Comparison of ENCODE assay signal across 10 cellular contexts in the genomic region with DNA sequence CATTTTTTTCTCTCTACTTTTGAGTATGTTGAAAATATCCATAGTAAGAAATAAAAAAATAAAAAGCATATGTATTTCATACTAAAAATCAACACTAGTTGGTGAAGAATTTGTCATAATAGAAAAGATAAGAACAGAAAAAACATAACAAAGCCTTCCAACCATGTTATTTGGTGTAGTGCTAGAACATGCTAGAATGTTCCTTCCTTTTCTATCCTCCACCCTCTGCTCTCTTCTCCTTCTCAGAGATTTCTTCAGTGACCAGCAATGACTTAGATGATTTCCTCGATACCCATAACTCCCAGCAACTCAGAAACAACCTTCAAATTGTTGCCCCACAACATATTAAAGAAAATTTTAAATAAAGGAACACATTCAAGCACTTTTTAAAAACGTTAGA. TPM values are rescaled to one million over a fixed set of nuclear protein-coding genes. Genes with fewer than 3 reads are reported as not detected.
DNase-seq lines count a peak whose midpoint lies in the region; ATAC-seq and TF ChIP-seq lines count a peak whose summit lies in the region.
"Had no signal": no experiment of that assay in that cellular context is flagged by ENCODE, and none has a peak within 500 bp of the region (broad histone marks: within the 10 kb centered on the region; RNA-seq: fewer than 3 reads in every experiment).

No MANE protein-coding gene starts in this region.

- no peaks in the 10 kb centered on the region for H3K36me3 ChIP-seq in testis (ENCODE audit: low read depth, missing control alignments)
- H3K36me3 ChIP-seq: gastroesophageal sphincter had no signal

- H3K27me3 Mint-ChIP-seq in activated T-cell treated with anti-CD3 and anti-CD28 coated beads, Interleukin-2, amount 50 U/mL, for 24 hours, result no peaks in the 10 kb centered on the region
- no peaks in the 10 kb centered on the region for H3K27me3 Mint-ChIP-seq in T-helper 2 cell treated with Interferon-gamma antibody and Interleukin-4, amounts not matched to agents 5 μg/mL and 100 μg/mL, for 36 hours (ENCODE audit: low read depth)

- peak overlapping the region; percentile 97 for H3K27ac Mint-ChIP-seq in activated T-cell treated with anti-CD3 and anti-CD28 coated beads, Interleukin-2, amount 50 U/mL, for 24 hours
- peak overlapping the region; percentile 95 for H3K27ac Mint-ChIP-seq in T-helper 2 cell treated with Interferon-gamma antibody and Interleukin-4, amounts not matched to agents 5 μg/mL and 100 μg/mL, for 36 hours

- no peaks in the 10 kb centered on the region for H3K9me3 ChIP-seq in testis
- H3K9me3 ChIP-seq: gastroesophageal sphincter had no signal

- peaks cover 37% of the 10 kb centered on the region for H3K4me1 Mint-ChIP-seq in activated T-cell treated with anti-CD3 and anti-CD28 coated beads, Interleukin-2, amount 50 U/mL, for 24 hours (ENCODE audit: low read depth)
- peaks cover 39% of the 10 kb centered on the region for H3K4me1 Mint-ChIP-seq in T-helper 2 cell treated with Interferon-gamma antibody and Interleukin-4, amounts not matched to agents 5 μg/mL and 100 μg/mL, for 36 hours (ENCODE audit: low read depth)

- peak overlapping the region; percentile 97 to 99 for H3K27ac ChIP-seq in testis

- peaks cover 4% of the 10 kb centered on the region for H3K9me3 Mint-ChIP-seq in activated T-cell treated with anti-CD3 and anti-CD28 coated beads, Interleukin-2, amount 50 U/mL, for 24 hours
- peaks cover 5% of the 10 kb centered on the region for H3K9me3 Mint-ChIP-seq in T-helper 2 cell treated with Interferon-gamma antibody and Interleukin-4, amounts not matched to agents 5 μg/mL and 100 μg/mL, for 36 hours

- H3K4me1 ChIP-seq in testis, result no peaks in the 10 kb centered on the region

- ATAC-seq in HG03139 (IDR thresholded peaks at IDR 0.05; ENCODE audit: unreplicated experiment) (no peak), HG02588 (IDR thresholded peaks at IDR 0.05; ENCODE audit: unreplicated experiment) (no peak)
- ATAC-seq: gastroesophageal sphincter had no signal

- peak overlapping the region; percentile 76 for H3K4me3 ChIP-seq in fibroblast of villous mesenchyme (ENCODE audit: low read depth, low read length)
- H3K4me3 ChIP-seq in testis, result peak overlapping the region; percentile 80

- peak overlapping the region; percentile 98 for H3K4me3 Mint-ChIP-seq in activated T-cell treated with anti-CD3 and anti-CD28 coated beads, Interleukin-2, amount 50 U/mL, for 24 hours
- peak overlapping the region; percentile 95 for H3K4me3 Mint-ChIP-seq in T-helper 2 cell treated with Interferon-gamma antibody and Interleukin-4, amounts not matched to agents 5 μg/mL and 100 μg/mL, for 36 hours

- TF ChIP-seq CTCF in fibroblast of villous mesenchyme (IDR thresholded peaks at IDR 0.05; ENCODE audit: insufficient read depth, low read depth, low read length) (no peak), testis (IDR thresholded peaks at IDR 0.05) (no peak)

- no peaks in the 10 kb centered on the region for H3K27me3 ChIP-seq in testis
- H3K27me3 ChIP-seq: gastroesophageal sphincter had no signal

- TF ChIP-seq POLR2A in testis (IDR thresholded peaks at IDR 0.05), result no peak

- 33 to 39% methylated on average over 2 of the region's 2 CpGs for WGBS in testis, 2 donors

- DNase-seq in activated T-cell treated with anti-CD3 and anti-CD28 coated beads, Interleukin-2, amount 50 U/mL, for 24 hours, result no peak
- DNase-seq in activated T-cell treated with anti-CD3 and anti-CD28 coated beads for 4 hours, result no peak
- DNase-seq in T-helper 2 cell treated with Interferon-gamma antibody and Interleukin-4, amounts not matched to agents 5 μg/mL and 100 μg/mL, for 36 hours (ENCODE audit: low spot score), result no peak
- no peak for DNase-seq in fibroblast of villous mesenchyme (ENCODE audit: low read depth)
- DNase-seq in testis, result no peak
- no peak for DNase-seq in central memory CD4-positive, alpha-beta T cell
- DNase-seq: activated CD4-positive, alpha-beta T cell treated with anti-CD3 and anti-CD28 coated beads, Interleukin-2, amount 50 U/mL, for 1 hour had no signal

- peaks cover 66% of the 10 kb centered on the region for H3K36me3 Mint-ChIP-seq in activated T-cell treated with anti-CD3 and anti-CD28 coated beads, Interleukin-2, amount 50 U/mL, for 24 hours (ENCODE audit: low read depth)
- peaks cover 65% of the 10 kb centered on the region for H3K36me3 Mint-ChIP-seq in T-helper 2 cell treated with Interferon-gamma antibody and Interleukin-4, amounts not matched to agents 5 μg/mL and 100 μg/mL, for 36 hours (ENCODE audit: low read depth)

- intact Hi-C loops in testis (cut with DNase I; ENCODE audit: low total_unique reads), result no loop called here

RNA-seq across cellular contexts. Expression of a gene that starts 2.6 kb away (rescaled TPM):
- 35.8 and 56.6 TPM in 2 replicates for total RNA-seq in fibroblast of villous mesenchyme
- 10 to 100 TPM; 32.8 to 38.7 TPM for total RNA-seq in testis
- 13.1 TPM for polyA plus RNA-seq in testis (ENCODE audit: insufficient read depth, low read depth, low replicate concordance)
